In the genomic region with DNA sequence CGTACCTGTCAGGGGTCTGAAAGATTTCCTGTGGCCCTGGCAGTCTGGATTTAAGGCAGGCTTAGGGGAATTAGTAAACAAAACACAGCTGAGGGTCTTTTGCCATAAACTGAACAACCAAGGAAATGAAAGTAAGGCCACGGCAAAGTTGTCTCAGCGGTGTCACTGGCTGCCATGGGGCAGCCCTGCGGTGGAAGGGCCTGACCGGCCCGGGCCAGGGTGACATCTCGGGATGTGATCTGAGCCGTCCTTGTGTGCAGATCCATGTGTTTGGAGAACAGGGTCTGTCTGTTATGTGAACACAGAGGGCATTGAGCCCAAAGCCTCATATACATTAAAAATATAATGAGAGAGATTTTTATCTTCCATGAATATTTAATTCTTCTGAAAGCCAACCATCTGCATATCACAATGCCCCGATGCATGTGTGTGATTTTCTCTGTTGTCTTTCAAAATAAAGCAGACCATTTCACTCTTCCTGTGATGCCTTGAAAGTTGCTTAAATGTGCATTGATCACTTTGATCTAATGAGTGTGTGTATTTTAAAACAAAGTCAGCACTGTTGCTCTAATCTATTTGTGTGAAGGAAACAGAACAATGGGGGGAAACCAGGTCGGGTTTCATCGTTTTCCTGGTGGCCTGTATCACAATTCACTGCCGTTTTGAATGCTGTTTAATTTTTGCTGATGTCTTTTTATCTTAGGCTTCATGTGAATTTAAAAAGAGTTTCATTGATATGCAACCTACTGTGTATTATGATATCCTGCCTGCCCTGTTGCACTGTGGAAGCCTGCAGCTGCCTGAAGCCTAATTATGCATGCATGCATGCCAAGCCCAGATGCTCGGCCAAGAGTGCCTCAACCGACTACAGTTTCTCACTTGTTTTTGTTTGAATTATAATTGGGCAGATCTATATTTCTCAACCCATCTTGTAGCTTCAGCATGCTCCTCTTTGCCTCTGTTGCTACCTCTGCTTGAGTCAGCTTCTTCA, we compare ENCODE assay signal across 10 cellular contexts.
DNase-seq lines count a peak whose midpoint lies in the region; ATAC-seq and TF ChIP-seq lines count a peak whose summit lies in the region.
"Had no signal": no experiment of that assay in that cellular context is flagged by ENCODE, and none has a peak within 500 bp of the region (broad histone marks: within the 10 kb centered on the region; RNA-seq: fewer than 3 reads in every experiment).

No MANE protein-coding gene starts in this region.

- no peak overlapping the region for H3K9ac ChIP-seq in MM.1S (ENCODE audit: low read length)

- no peak overlapping the region for H3K4me2 ChIP-seq in MM.1S (ENCODE audit: low read depth, low read length)

- H3K36me3 ChIP-seq in MM.1S (replicated peaks; ENCODE audit: insufficient read depth, low read length), result no peaks in the 10 kb centered on the region

- 0 out of 2 replicates have a peak, but pooled peaks cover 4% of the 10 kb centered on the region for H3K4me1 ChIP-seq in MM.1S (ENCODE audit: low read length)

- no peaks in the 10 kb centered on the region for H3F3A ChIP-seq in MM.1S (ENCODE audit: insufficient read depth, low read length)

- DNase-seq in NCI-H187 (lab: John Stamatoyannopoulos, UW) (peak; percentile 64 to 78), NCI-H187 treated with DMSO at 0.1 percent for 48 hours (lab: John Stamatoyannopoulos, UW) (no peak), NCI-H69 (lab: John Stamatoyannopoulos, UW) (peak; percentile 66), globus pallidus (ENCODE audit: low spot score) (peak; percentile 90), pons (ENCODE audit: low spot score) (peak; percentile 90), MM.1S (no peak), NCI-H226 (no peak)
- DNase-seq: activated T-cell treated with anti-CD3 and anti-CD28 coated beads, Interleukin-2, amount 50 U/mL, for 4 hours had no signal

- no peaks in the 10 kb centered on the region for H3K9me2 ChIP-seq in MM.1S (replicated peaks; ENCODE audit: insufficient read depth, low read length)

- no peak overlapping the region for H2AFZ ChIP-seq in MM.1S (ENCODE audit: low read length)

- H3K27ac ChIP-seq in MM.1S (ENCODE audit: low read length), result no peak overlapping the region

- no peaks in the 10 kb centered on the region for H3K27me3 ChIP-seq in MM.1S (replicated peaks; ENCODE audit: insufficient read depth, low read length)

- ATAC-seq in GM18909 (IDR thresholded peaks at IDR 0.05; ENCODE audit: poor library complexity, unreplicated experiment), result no peak
- ATAC-seq: activated T-cell treated with anti-CD3 and anti-CD28 coated beads, Interleukin-2, amount 50 U/mL, for 4 hours; K562 had no signal

- TF ChIP-seq CTCF in MM.1S (IDR thresholded peaks at IDR 0.05; ENCODE audit: low read length), result no peak

- no peaks in the 10 kb centered on the region for H3K9me3 ChIP-seq in MM.1S (replicated peaks; ENCODE audit: insufficient read depth, low read length)

- no peaks in the 10 kb centered on the region for H3K79me2 ChIP-seq in MM.1S (ENCODE audit: low read length)

- H4K20me1 ChIP-seq in MM.1S (ENCODE audit: insufficient read depth, low read length), result no peaks in the 10 kb centered on the region

- no peak overlapping the region for H3K4me3 ChIP-seq in MM.1S (ENCODE audit: low read length)
- H3K4me3 ChIP-seq: K562 had no signal

Comparison
In these comparisons a context has a peak if more than half of its experiments do, and no peak if none do; other contexts are left out.
1. DNase-seq: peak in NCI-H187 (2 of 2), NCI-H69 (single experiment), globus pallidus (single experiment) and pons (single experiment); none in NCI-H187 treated with DMSO at 0.1 percent for 48 hours (single experiment), MM.1S (single experiment) and NCI-H226 (single experiment).